ENCODE assay signal across 18 cellular contexts in genomic region chr4:151620066-151620465, GRCh38.
"Had no signal": no experiment of that assay in that cellular context is flagged by ENCODE, and none has a peak within 500 bp of the region (broad histone marks: within the 10 kb centered on the region; RNA-seq: fewer than 3 reads in every experiment).

No MANE protein-coding gene starts in this region.

- H3K27ac ChIP-seq: colonic mucosa, esophagus muscularis mucosa, foreskin keratinocyte, gastroesophageal sphincter, heart left ventricle, hepatocyte, left lung, lower lobe of right lung had no signal

- H3K27me3 ChIP-seq: colonic mucosa, esophagus muscularis mucosa, foreskin keratinocyte, gastroesophageal sphincter, hepatocyte, left lung had no signal

- ATAC-seq: foreskin keratinocyte; gastroesophageal sphincter; heart left ventricle; left cardiac atrium; left lung; left ventricle myocardium superior; lower lobe of right lung; naive thymus-derived CD4-positive, alpha-beta T cell; natural killer cell had no signal

- DNase-seq: colonic mucosa; cortex of kidney; effector CD4-positive, alpha-beta T cell; effector memory CD4-positive, alpha-beta T cell; foreskin keratinocyte; heart left ventricle; hypothalamus; left cardiac atrium; left lung; left ventricle myocardium superior; lower lobe of right lung; mesendoderm; midbrain; naive thymus-derived CD4-positive, alpha-beta T cell; natural killer cell had no signal

- H3K4me3 ChIP-seq: colonic mucosa, esophagus muscularis mucosa, gastroesophageal sphincter, heart left ventricle, hepatocyte, left lung, lower lobe of right lung had no signal
